Comparison of ENCODE assay signal across 20 cellular contexts in the genomic region with DNA sequence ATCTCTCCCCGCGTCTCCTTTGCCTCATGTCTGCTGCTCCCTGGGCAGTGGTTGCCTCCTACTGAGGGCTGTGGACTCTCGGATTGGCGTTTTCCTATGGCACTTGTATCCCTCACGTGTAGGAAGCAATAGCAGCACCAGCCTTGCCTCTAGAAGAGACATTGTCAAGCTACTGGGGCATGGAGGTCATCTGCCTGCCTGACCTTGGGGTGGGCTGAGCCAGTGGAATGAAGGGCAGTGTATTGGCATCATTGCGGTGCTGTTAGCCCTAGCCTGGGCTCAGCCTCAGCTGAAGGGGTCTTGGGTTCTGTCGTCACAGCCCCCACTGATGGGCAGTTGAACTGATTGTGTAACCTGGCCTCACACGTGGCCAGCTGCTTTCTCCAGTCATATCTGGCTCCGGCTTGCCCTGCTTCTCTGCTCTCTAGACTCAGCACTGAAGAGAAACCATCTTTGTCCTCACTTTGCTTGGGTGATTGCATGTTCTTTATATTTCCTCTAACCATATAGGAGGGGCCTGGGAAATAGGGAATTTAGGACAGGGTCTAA. TPM values are rescaled to one million over a fixed set of nuclear protein-coding genes. Genes with fewer than 3 reads are reported as not detected.
"Had no signal": no experiment of that assay in that cellular context is flagged by ENCODE, and none has a peak within 500 bp of the region (broad histone marks: within the 10 kb centered on the region; RNA-seq: fewer than 3 reads in every experiment).

No MANE protein-coding gene starts in this region.

- H3K27me3 ChIP-seq: SJSA1 had no signal

- H3K4me3 ChIP-seq: SJSA1, SK-N-MC had no signal

- H3K9me3 ChIP-seq: SJSA1 had no signal

- H3K27ac ChIP-seq: KMS-11, SJSA1, SK-N-MC had no signal

- FAIRE-seq: RCC 7860 had no signal

- H3K4me1 ChIP-seq: SJSA1 had no signal

- DNase-seq: Kasumi-1, MM.1S, NCI-H1105, NCI-H1417, NCI-H1436 treated with DMSO at 0.1 percent for 48 hours, NCI-H1694, NCI-H187 treated with DMSO at 0.1 percent for 48 hours, NCI-H2029 treated with DMSO at 0.1 percent for 48 hours, NCI-H2227 treated with DMSO at 0.1 percent for 48 hours, NCI-H524, NCI-H526 treated with DMSO at 0.1 percent for 48 hours, NCI-H748 treated with DMSO at 0.1 percent for 48 hours, Right ventricle myocardium superior, RPMI8226, SIG-M5 had no signal

RNA-seq across cellular contexts. Expression of gene VWA5B2, which starts 35.3 kb away (rescaled TPM):
- total RNA-seq: M059J, Right ventricle myocardium superior, SJSA1 had no signal
